ENCODE assay signal across 14 cellular contexts in the genomic region with DNA sequence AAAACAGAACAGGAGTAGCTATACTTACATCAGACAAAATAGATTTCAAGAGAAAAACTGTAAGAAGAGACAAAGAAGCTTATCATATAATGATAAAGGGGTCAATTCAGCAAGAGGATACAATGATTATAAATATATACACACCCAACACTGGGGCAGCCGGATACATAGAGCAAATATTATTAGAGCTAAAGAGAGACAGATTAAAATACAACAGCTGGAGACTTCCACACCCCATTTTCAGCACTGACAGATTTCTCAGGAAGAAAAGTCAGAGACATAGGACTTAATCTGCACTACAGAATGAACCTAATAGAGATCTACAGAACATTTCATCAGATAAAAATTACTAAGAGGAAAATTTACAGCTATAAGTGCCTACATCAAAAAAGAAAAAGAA.
"Had no signal": no experiment of that assay in that cellular context is flagged by ENCODE, and none has a peak within 500 bp of the region (broad histone marks: within the 10 kb centered on the region; RNA-seq: fewer than 3 reads in every experiment).

No MANE protein-coding gene starts in this region.

- H3K9me3 ChIP-seq: prostate gland, right lobe of liver, upper lobe of left lung had no signal

- H3K4me1 ChIP-seq: right lobe of liver, upper lobe of left lung had no signal

- DNase-seq: activated CD4-positive, alpha-beta T cell treated with anti-CD3 and anti-CD28 coated beads for 4 hours; activated CD8-positive, alpha-beta T cell treated with anti-CD3 and anti-CD28 coated beads for 36 hours; activated naive CD4-positive, alpha-beta T cell treated with anti-CD3 and anti-CD28 coated beads, Interleukin-2, amount 50 U/mL, for 16 hours; amniotic stem cell; mesendoderm; nephron progenitor cell; occipital lobe; right lobe of liver; stimulated activated CD4-positive, alpha-beta T cell treated with anti-CD3 and anti-CD28 coated beads, Interleukin-1b, Interleukin-23, amount 100 ng/mL, for 48 hours; stimulated activated naive CD8-positive, alpha-beta T cell treated with anti-CD3 and anti-CD28 coated beads, Interleukin-15, amount 100 ng/mL, for 72 hours; upper lobe of left lung had no signal

- H3K27ac ChIP-seq: prostate gland, right lobe of liver, upper lobe of left lung had no signal

- H3K4me3 ChIP-seq: prostate gland, right lobe of liver, upper lobe of left lung had no signal

- H3K36me3 ChIP-seq: prostate gland, right lobe of liver had no signal

- H3K27me3 ChIP-seq: right lobe of liver, upper lobe of left lung had no signal

- ATAC-seq: activated CD8-positive, alpha-beta T cell treated with anti-CD3 and anti-CD28 coated beads for 36 hours; esophagus mucosa; right lobe of liver; stimulated activated naive CD8-positive, alpha-beta T cell treated with anti-CD3 and anti-CD28 coated beads, Interleukin-15, amount 100 ng/mL, for 72 hours; WTC11 had no signal
